ENCODE assay signal across 26 cellular contexts in the genomic region with DNA sequence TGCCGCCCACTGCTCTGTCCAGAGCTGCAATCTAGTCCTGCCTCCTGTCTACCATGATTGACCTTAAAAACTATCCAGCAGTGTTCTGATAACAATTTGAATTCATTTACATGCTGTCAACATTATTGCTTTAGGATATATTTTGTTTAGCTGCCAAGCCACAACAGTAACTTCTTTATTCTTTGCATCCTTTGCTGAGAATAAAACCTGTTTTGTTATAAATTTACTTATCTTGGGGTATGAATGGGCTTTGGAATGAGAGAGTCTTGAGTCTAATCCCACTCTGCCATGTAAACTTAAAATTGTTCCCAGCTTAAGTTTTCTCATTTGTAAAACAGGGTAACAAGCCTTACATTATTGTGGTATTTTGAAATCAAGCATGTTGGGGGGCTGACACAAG.
"Had no signal": no experiment of that assay in that cellular context is flagged by ENCODE, and none has a peak within 500 bp of the region (broad histone marks: within the 10 kb centered on the region; RNA-seq: fewer than 3 reads in every experiment).

No MANE protein-coding gene starts in this region.

- H3K9ac ChIP-seq: neural progenitor cell had no signal

- ATAC-seq: activated CD8-positive, alpha-beta memory T cell treated with anti-CD3 and anti-CD28 coated beads, Interleukin-2, amount 10 ng/mL, durations not matched to agents 7 days and 5 days; activated CD8-positive, alpha-beta T cell treated with anti-CD3 and anti-CD28 coated beads for 36 hours; activated naive CD4-positive, alpha-beta T cell treated with anti-CD3 and anti-CD28 coated beads, Interleukin-2, amount 50 U/mL, for 72 hours; left lobe of liver; lower lobe of right lung; naive thymus-derived CD8-positive, alpha-beta T cell; sciatic nerve; stimulated activated memory B cell treated with anti-CD40 and anti-IgM and Interleukin-4, amounts not matched to agents 10 μg/mL and 1 μg/mL and 100 μg/mL, for 72 hours; T-cell; upper lobe of right lung had no signal

- DNase-seq: activated CD4-positive, alpha-beta T cell treated with anti-CD3 and anti-CD28 coated beads, Interleukin-2, amount 10 ng/mL, durations not matched to agents 7 days and 5 days; activated CD4-positive, CD25-positive, alpha-beta regulatory T cell treated with anti-CD3 and anti-CD28 coated beads, Interleukin-2, amount 50 U/mL, for 72 hours; activated CD8-positive, alpha-beta memory T cell treated with anti-CD3 and anti-CD28 coated beads, Interleukin-2, amount 10 ng/mL, durations not matched to agents 7 days and 5 days; activated CD8-positive, alpha-beta T cell treated with anti-CD3 and anti-CD28 coated beads for 36 hours; activated gamma-delta T cell treated with Interleukin-2 at 50 U/mL for 16 hours; activated T-cell treated with anti-CD3 and anti-CD28 coated beads for 4 hours; adrenal gland; brain microvascular endothelial cell; central memory CD4-positive, alpha-beta T cell; immature natural killer cell; lower lobe of right lung; naive thymus-derived CD8-positive, alpha-beta T cell; posterior cingulate gyrus; stomach; T-cell; testis; upper lobe of right lung had no signal

- H3K27me3 ChIP-seq: adrenal gland, ascending aorta, brain microvascular endothelial cell, neural progenitor cell, stomach, testis, upper lobe of right lung had no signal

- H2AFZ ChIP-seq: neural progenitor cell had no signal

- H3K4me3 ChIP-seq: adrenal gland, ascending aorta, lower lobe of right lung, neural progenitor cell, stomach, testis, upper lobe of right lung had no signal

- H3K9me3 ChIP-seq: adrenal gland, ascending aorta, lower lobe of right lung, stomach, testis, upper lobe of right lung had no signal

- H3K27ac Mint-ChIP-seq: activated CD4-positive, alpha-beta T cell treated with anti-CD3 and anti-CD28 coated beads, Interleukin-2, amount 10 ng/mL, durations not matched to agents 7 days and 5 days; activated CD8-positive, alpha-beta memory T cell treated with anti-CD3 and anti-CD28 coated beads, Interleukin-2, amount 10 ng/mL, durations not matched to agents 7 days and 5 days; activated CD8-positive, alpha-beta T cell treated with anti-CD3 and anti-CD28 coated beads for 36 hours; activated naive CD4-positive, alpha-beta T cell treated with anti-CD3 and anti-CD28 coated beads, Interleukin-2, amount 50 U/mL, for 72 hours; activated T-helper 1 cell treated with anti-CD3 and anti-CD28 coated beads, Interleukin-12 subunit alpha, Interleukin-12 subunit beta, Interleukin-2, Interleukin-4 antibody, amounts not matched to agents 30 ng/mL and 10 ng/mL and 1 ng/mL, durations not matched to agents 14 hours and 24 hours and 36 hours; immature natural killer cell; naive thymus-derived CD8-positive, alpha-beta T cell; neural progenitor cell; stimulated activated memory B cell treated with anti-CD40 and anti-IgM and Interleukin-4, amounts not matched to agents 10 μg/mL and 1 μg/mL and 100 μg/mL, for 72 hours; T-cell; T-helper 2 cell treated with Interferon-gamma antibody and Interleukin-4, amounts not matched to agents 5 μg/mL and 100 μg/mL, for 36 hours had no signal

- H3K36me3 ChIP-seq: adrenal gland, ascending aorta, brain microvascular endothelial cell, lower lobe of right lung, neural progenitor cell, stomach, upper lobe of right lung had no signal

- H3K9me3 Mint-ChIP-seq: activated CD4-positive, alpha-beta T cell treated with anti-CD3 and anti-CD28 coated beads, Interleukin-2, amount 10 ng/mL, durations not matched to agents 7 days and 5 days; activated CD8-positive, alpha-beta T cell treated with anti-CD3 and anti-CD28 coated beads for 36 hours had no signal

- H3K4me3 Mint-ChIP-seq: activated CD4-positive, alpha-beta T cell treated with anti-CD3 and anti-CD28 coated beads, Interleukin-2, amount 10 ng/mL, durations not matched to agents 7 days and 5 days; activated CD8-positive, alpha-beta memory T cell treated with anti-CD3 and anti-CD28 coated beads, Interleukin-2, amount 10 ng/mL, durations not matched to agents 7 days and 5 days; activated CD8-positive, alpha-beta T cell treated with anti-CD3 and anti-CD28 coated beads for 36 hours; activated T-helper 1 cell treated with anti-CD3 and anti-CD28 coated beads, Interleukin-12 subunit alpha, Interleukin-12 subunit beta, Interleukin-2, Interleukin-4 antibody, amounts not matched to agents 30 ng/mL and 10 ng/mL and 1 ng/mL, durations not matched to agents 14 hours and 24 hours and 36 hours; immature natural killer cell; naive thymus-derived CD8-positive, alpha-beta T cell; neural progenitor cell; stimulated activated memory B cell treated with anti-CD40 and anti-IgM and Interleukin-4, amounts not matched to agents 10 μg/mL and 1 μg/mL and 100 μg/mL, for 72 hours; T-cell; T-helper 2 cell treated with Interferon-gamma antibody and Interleukin-4, amounts not matched to agents 5 μg/mL and 100 μg/mL, for 36 hours had no signal

- H3K27ac ChIP-seq: adrenal gland, ascending aorta, brain microvascular endothelial cell, lower lobe of right lung, neural progenitor cell, stomach, testis, upper lobe of right lung, VCaP had no signal

- H3K4me1 ChIP-seq: adrenal gland, ascending aorta, lower lobe of right lung, neural progenitor cell, testis, upper lobe of right lung had no signal

- H3K4me1 Mint-ChIP-seq: activated CD4-positive, alpha-beta T cell treated with anti-CD3 and anti-CD28 coated beads, Interleukin-2, amount 10 ng/mL, durations not matched to agents 7 days and 5 days; activated CD8-positive, alpha-beta memory T cell treated with anti-CD3 and anti-CD28 coated beads, Interleukin-2, amount 10 ng/mL, durations not matched to agents 7 days and 5 days; immature natural killer cell; naive thymus-derived CD8-positive, alpha-beta T cell; neural progenitor cell; stimulated activated memory B cell treated with anti-CD40 and anti-IgM and Interleukin-4, amounts not matched to agents 10 μg/mL and 1 μg/mL and 100 μg/mL, for 72 hours; T-cell had no signal

- H3K4me2 ChIP-seq: neural progenitor cell had no signal

- H3K27me3 Mint-ChIP-seq: activated CD4-positive, alpha-beta T cell treated with anti-CD3 and anti-CD28 coated beads, Interleukin-2, amount 10 ng/mL, durations not matched to agents 7 days and 5 days; activated CD8-positive, alpha-beta memory T cell treated with anti-CD3 and anti-CD28 coated beads, Interleukin-2, amount 10 ng/mL, durations not matched to agents 7 days and 5 days; stimulated activated memory B cell treated with anti-CD40 and anti-IgM and Interleukin-4, amounts not matched to agents 10 μg/mL and 1 μg/mL and 100 μg/mL, for 72 hours; T-cell had no signal

- H3K36me3 Mint-ChIP-seq: activated CD8-positive, alpha-beta memory T cell treated with anti-CD3 and anti-CD28 coated beads, Interleukin-2, amount 10 ng/mL, durations not matched to agents 7 days and 5 days; naive thymus-derived CD8-positive, alpha-beta T cell; neural progenitor cell; stimulated activated memory B cell treated with anti-CD40 and anti-IgM and Interleukin-4, amounts not matched to agents 10 μg/mL and 1 μg/mL and 100 μg/mL, for 72 hours; T-cell had no signal
